Comparison of ENCODE assay signal across 29 cellular contexts in genomic region chr7:157941210-157941609, GRCh38.
"Had no signal": no experiment of that assay in that cellular context is flagged by ENCODE, and none has a peak within 500 bp of the region (broad histone marks: within the 10 kb centered on the region; RNA-seq: fewer than 3 reads in every experiment).

No MANE protein-coding gene starts in this region.

- FAIRE-seq: islet of Langerhans, kidney, pancreas, small intestine had no signal

- H3K4me3 Mint-ChIP-seq: immature natural killer cell; naive thymus-derived CD8-positive, alpha-beta T cell; nephron; neural crest cell; stimulated activated effector memory CD8-positive, alpha-beta T cell treated with anti-CD3 and anti-CD28 coated beads, Interleukin-12 subunit alpha, Interleukin-12 subunit beta, amount 100 ng/mL, for 72 hours; stimulated activated naive CD8-positive, alpha-beta T cell treated with anti-CD3 and anti-CD28 coated beads, Interleukin-15, Interleukin-2, amounts not matched to agents 100 ng/mL and 50 ng/mL, for 24 hours; type B pancreatic cell had no signal

- H3K27me3 Mint-ChIP-seq: type B pancreatic cell had no signal

- H3K27ac ChIP-seq: left lung, lower lobe of right lung, pancreas, prostate gland, sigmoid colon, spleen, tibial nerve, uterus had no signal

- H3K27me3 ChIP-seq: left lung, pancreas, sigmoid colon, tibial nerve, uterus had no signal

- ATAC-seq: left colon; left lung; lower lobe of right lung; naive thymus-derived CD8-positive, alpha-beta T cell; pancreas; right cardiac atrium; stimulated activated effector memory CD8-positive, alpha-beta T cell treated with anti-CD3 and anti-CD28 coated beads, Interleukin-12 subunit alpha, Interleukin-12 subunit beta, amount 100 ng/mL, for 72 hours had no signal

- H3K4me3 ChIP-seq: left lung, lower lobe of right lung, pancreas, prostate gland, sigmoid colon, spleen, tibial nerve, uterus had no signal

- DNase-seq: hypothalamus; immature natural killer cell; kidney; left colon; left lung; lower lobe of right lung; mammary epithelial cell; mesenchymal stem cell; naive thymus-derived CD8-positive, alpha-beta T cell; nucleus accumbens; pancreas; posterior cingulate gyrus; retina; right cardiac atrium; sigmoid colon; small intestine; spleen; stimulated activated CD4-positive, alpha-beta T cell treated with anti-CD3 and anti-CD28 coated beads, Interleukin-4, amount 100 ng/mL, for 24 hours; stimulated activated naive CD4-positive, alpha-beta T cell; substantia nigra; uterus had no signal

- H3K9me3 Mint-ChIP-seq: nephron; neural crest cell; stimulated activated naive CD8-positive, alpha-beta T cell treated with anti-CD3 and anti-CD28 coated beads, Interleukin-15, Interleukin-2, amounts not matched to agents 100 ng/mL and 50 ng/mL, for 24 hours; type B pancreatic cell had no signal

- H3K36me3 Mint-ChIP-seq: immature natural killer cell; naive thymus-derived CD8-positive, alpha-beta T cell; stimulated activated effector memory CD8-positive, alpha-beta T cell treated with anti-CD3 and anti-CD28 coated beads, Interleukin-12 subunit alpha, Interleukin-12 subunit beta, amount 100 ng/mL, for 72 hours; type B pancreatic cell had no signal

- H3K36me3 ChIP-seq: left lung, lower lobe of right lung, pancreas, prostate gland, sigmoid colon, spleen, tibial nerve, uterus had no signal

- H3K4me1 ChIP-seq: left lung, lower lobe of right lung, pancreas, prostate gland, sigmoid colon, spleen, tibial nerve, uterus had no signal

- H3K4me1 Mint-ChIP-seq: immature natural killer cell; nephron; stimulated activated effector memory CD8-positive, alpha-beta T cell treated with anti-CD3 and anti-CD28 coated beads, Interleukin-12 subunit alpha, Interleukin-12 subunit beta, amount 100 ng/mL, for 72 hours had no signal

- H3K27ac Mint-ChIP-seq: immature natural killer cell; naive thymus-derived CD8-positive, alpha-beta T cell; nephron; stimulated activated effector memory CD8-positive, alpha-beta T cell treated with anti-CD3 and anti-CD28 coated beads, Interleukin-12 subunit alpha, Interleukin-12 subunit beta, amount 100 ng/mL, for 72 hours; stimulated activated naive CD8-positive, alpha-beta T cell treated with anti-CD3 and anti-CD28 coated beads, Interleukin-15, Interleukin-2, amounts not matched to agents 100 ng/mL and 50 ng/mL, for 24 hours; type B pancreatic cell had no signal

- H3K9me3 ChIP-seq: pancreas, prostate gland, sigmoid colon, uterus had no signal
